Comparison of ENCODE assay signal across 8 cellular contexts in the genomic region with DNA sequence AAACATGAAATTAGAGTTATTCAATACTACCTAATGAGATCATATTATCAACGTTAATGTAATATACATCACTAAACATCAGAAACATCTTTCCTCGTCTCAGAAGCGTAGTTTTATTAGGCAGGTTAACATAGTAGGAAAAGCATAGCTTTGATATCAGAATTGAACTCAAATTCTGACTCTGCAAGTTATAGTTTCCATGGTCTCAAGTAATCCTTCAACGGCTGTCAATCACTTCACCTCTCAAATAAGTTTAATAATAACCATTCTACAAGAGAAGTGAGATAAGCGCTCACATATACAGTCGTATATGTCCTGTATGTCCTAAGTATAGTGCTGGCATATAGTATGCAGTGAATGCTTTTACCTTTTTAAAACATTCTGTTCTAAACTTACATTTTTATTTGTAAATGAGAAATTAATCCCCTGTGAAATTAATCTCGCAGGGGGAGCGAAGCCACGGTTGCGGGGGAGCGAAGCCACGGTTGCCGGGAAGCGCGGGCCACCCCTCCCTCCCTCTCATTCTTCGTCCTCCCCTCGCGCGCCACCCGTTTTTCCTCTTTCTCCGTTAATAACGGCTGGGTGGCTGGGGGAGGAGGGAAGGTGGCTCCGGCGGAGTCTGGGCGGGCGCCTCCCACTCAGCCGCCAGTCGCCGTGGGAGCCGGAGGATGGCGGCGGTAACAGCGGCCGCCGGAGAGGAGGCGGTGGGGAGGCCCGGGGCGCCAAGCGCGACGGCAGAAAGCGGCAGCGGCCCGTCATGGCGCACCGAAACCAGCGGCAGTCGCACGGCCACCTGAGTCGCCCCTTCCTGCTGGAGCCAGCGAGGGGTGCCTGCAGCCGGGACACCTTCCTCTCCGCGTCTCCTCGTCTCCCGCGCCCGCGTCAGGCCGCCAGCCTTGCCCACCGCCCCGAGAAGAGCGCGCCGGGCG.
DNase-seq lines count a peak whose midpoint lies in the region; ATAC-seq, FAIRE-seq and TF ChIP-seq lines count a peak whose summit lies in the region.
"Not testable (repeated sequence)": the region's sequence is repeated elsewhere in the genome, so short reads cannot be mapped to it uniquely, and the experiment has no call there.

No MANE protein-coding gene starts in this region.

- peak; percentile 37 for TF ChIP-seq POLR2A in GM18505 (IDR thresholded peaks at IDR 0.05; ENCODE audit: borderline replicate concordance, extremely low read depth, insufficient read depth, insufficient read length)
- TF ChIP-seq POLR2A in ovary (IDR thresholded peaks at IDR 0.05) = not testable (repeated sequence)

- peak overlapping the region; percentile 89 to 91 for H3K27ac ChIP-seq in right atrium auricular region
- H3K27ac ChIP-seq in ovary = peak overlapping the region; percentile 77 to 91

- not testable (repeated sequence) for H3K36me3 ChIP-seq in right atrium auricular region, ovary

- H3K4me3 Mint-ChIP-seq in T-helper 17 cell = peak overlapping the region; percentile 82

- DNase-seq in NCI-H1105 treated with DMSO at 0.1 percent for 48 hours (lab: John Stamatoyannopoulos, UW) = peak; percentile 45
- peak in 1 of 3 donors; percentile 19 for DNase-seq in T-helper 17 cell
- peak; percentile 81 for DNase-seq in astrocyte of the hippocampus (ENCODE audit: low read depth, low spot score)
- DNase-seq in right atrium auricular region (ENCODE audit: low spot score) = not testable (repeated sequence)
- peak; percentile 26 to 61 (median 35) for DNase-seq in ovary
- peak; percentile 52 for DNase-seq in urothelium cell line (ENCODE audit: low spot score)

- 3 to 5% (median 4%) methylated on average over 42 to 66 of the region's 66 CpGs for WGBS in ovary, 3 donors

- TF ChIP-seq CTCF in right atrium auricular region (IDR thresholded peaks at IDR 0.05); ovary (IDR thresholded peaks at IDR 0.05): not testable (repeated sequence)

- not testable (repeated sequence) for H3K36me3 Mint-ChIP-seq in T-helper 17 cell (ENCODE audit: low read depth)

- H3K4me1 Mint-ChIP-seq in T-helper 17 cell = not testable (repeated sequence)

- not testable (repeated sequence) for H3K27ac Mint-ChIP-seq in T-helper 17 cell

- peak; percentile 65 for ATAC-seq in GM18505 (IDR thresholded peaks at IDR 0.05; ENCODE audit: unreplicated experiment)
- ATAC-seq in HG02840 (IDR thresholded peaks at IDR 0.05; ENCODE audit: low FRiP score, unreplicated experiment) = peak; percentile 70
- peak; percentile 77 for ATAC-seq in T-helper 17 cell

- not testable (repeated sequence) for TF ChIP-seq EP300 in ovary (IDR thresholded peaks at IDR 0.05)

- not testable (repeated sequence) for FAIRE-seq in urothelium cell line (lab: Jason Lieb, UNC)

- not testable (repeated sequence) for H3K4me1 ChIP-seq in right atrium auricular region; ovary (ENCODE audit: insufficient read depth)

- not testable (repeated sequence) for H3K9me3 ChIP-seq in T-helper 17 cell (ENCODE audit: control insufficient read depth, low read length, poor library complexity, severe bottlenecking); right atrium auricular region; ovary

- H3K4me3 ChIP-seq in right atrium auricular region (peak overlapping the region; percentile 68 to 82), ovary (peak overlapping the region; percentile 53)

- H3K27me3 Mint-ChIP-seq in T-helper 17 cell = peaks cover 26% of the 10 kb centered on the region

- intact Hi-C loops in ovary (cut with DNase I) = not testable (repeated sequence)

- not testable (repeated sequence) for H3K27me3 ChIP-seq in right atrium auricular region, ovary
